Comparison of ENCODE assay signal across 17 cellular contexts in genomic region chr9:109868222-109868621, GRCh38.
DNase-seq lines count a peak whose midpoint lies in the region; ATAC-seq and TF ChIP-seq lines count a peak whose summit lies in the region.
"Had no signal": no experiment of that assay in that cellular context is flagged by ENCODE, and none has a peak within 500 bp of the region (broad histone marks: within the 10 kb centered on the region; RNA-seq: fewer than 3 reads in every experiment).

No MANE protein-coding gene starts in this region.

- no peaks in the 10 kb centered on the region for H3K36me3 Mint-ChIP-seq in effector memory CD8-positive, alpha-beta T cell (ENCODE audit: insufficient read depth)
- H3K36me3 Mint-ChIP-seq in T-helper 2 cell treated with Interferon-gamma antibody and Interleukin-4, amounts not matched to agents 5 μg/mL and 100 μg/mL, for 36 hours (ENCODE audit: low read depth): no peaks in the 10 kb centered on the region
- H3K36me3 Mint-ChIP-seq: stimulated activated memory B cell treated with anti-CD40 and anti-IgM and Interleukin-4, amounts not matched to agents 10 μg/mL and 1 μg/mL and 100 μg/mL, for 72 hours had no signal

- no peaks in the 10 kb centered on the region for H3K4me1 Mint-ChIP-seq in effector memory CD8-positive, alpha-beta T cell (ENCODE audit: low read depth in 2 of 2)
- no peaks in the 10 kb centered on the region for H3K4me1 Mint-ChIP-seq in T-helper 2 cell treated with Interferon-gamma antibody and Interleukin-4, amounts not matched to agents 5 μg/mL and 100 μg/mL, for 36 hours (ENCODE audit: low read depth)
- H3K4me1 Mint-ChIP-seq: activated B cell treated with CpG ODN at 0.5 μM for 24 hours had no signal

- peak overlapping the region; percentile 93 for H3K27ac ChIP-seq in caudate nucleus (ENCODE audit: low read depth, low read length)
- H3K27ac ChIP-seq in heart left ventricle: peak overlapping the region; percentile 66 to 94 (median 84)
- H3K27ac ChIP-seq: epithelial cell of prostate, lower lobe of right lung, skin epidermis had no signal

- peak; percentile 41 to 63 (median 48) for ATAC-seq in heart left ventricle
- ATAC-seq in effector memory CD8-positive, alpha-beta T cell (replicated peaks): no peak
- ATAC-seq: lower lobe of right lung; PC-3; stimulated activated memory B cell treated with anti-CD40 and anti-IgM and Interleukin-4, amounts not matched to agents 10 μg/mL and 1 μg/mL and 100 μg/mL, for 72 hours had no signal

- peaks cover 0 to 50% (median 14%) of the 10 kb centered on the region in 12 donors for H3K4me1 ChIP-seq in heart left ventricle
- H3K4me1 ChIP-seq: lower lobe of right lung had no signal

- 16 to 31% (median 22%) methylated on average over 4 of the region's 4 CpGs for WGBS in heart left ventricle, 4 donors

- peaks cover 9 to 32% of the 10 kb centered on the region in 2 donors for H3K27me3 Mint-ChIP-seq in effector memory CD8-positive, alpha-beta T cell
- peaks cover 37% of the 10 kb centered on the region for H3K27me3 Mint-ChIP-seq in T-helper 2 cell treated with Interferon-gamma antibody and Interleukin-4, amounts not matched to agents 5 μg/mL and 100 μg/mL, for 36 hours (ENCODE audit: low read depth)
- H3K27me3 Mint-ChIP-seq: stimulated activated memory B cell treated with anti-CD40 and anti-IgM and Interleukin-4, amounts not matched to agents 10 μg/mL and 1 μg/mL and 100 μg/mL, for 72 hours had no signal

- H3K36me3 ChIP-seq in heart left ventricle: no peaks in the 10 kb centered on the region
- H3K36me3 ChIP-seq: lower lobe of right lung had no signal

- H3K9me3 ChIP-seq in heart left ventricle: no peaks in the 10 kb centered on the region
- H3K9me3 ChIP-seq: lower lobe of right lung had no signal

- intact Hi-C loops in heart left ventricle (cut with DNase I): loop anchor here in 1 of 10 donors (2.0 kb wide), 1 partner anchor 13 kb away; no protein-coding TSS in a partner anchor

- no peak for TF ChIP-seq POLR2A in heart left ventricle (IDR thresholded peaks at IDR 0.05)

- H3K27me3 ChIP-seq in heart left ventricle: no peaks in the 10 kb centered on the region

- DNase-seq in EL: peak; percentile 3
- DNase-seq in caudate nucleus (lab: John Stamatoyannopoulos, UW): peak in 27 of 61 donors; percentile 5 to 85 (median 24)
- DNase-seq in heart left ventricle: no peak
- peak; percentile 22 for DNase-seq in occipital lobe (lab: John Stamatoyannopoulos, UW)
- no peak for DNase-seq in NCI-H1436 (lab: John Stamatoyannopoulos, UW)
- DNase-seq in effector memory CD8-positive, alpha-beta T cell: no peak
- DNase-seq in T-helper 2 cell treated with Interferon-gamma antibody and Interleukin-4, amounts not matched to agents 5 μg/mL and 100 μg/mL, for 36 hours (ENCODE audit: low spot score): no peak
- DNase-seq in 8988T: no peak
- DNase-seq: activated B cell treated with CpG ODN at 0.5 μM for 24 hours; activated naive CD4-positive, alpha-beta T cell treated with Interleukin-2 at 50 U/mL for 16 hours; lower lobe of right lung; NCI-H510A treated with DMSO at 0.1 percent for 48 hours; PC-3; SW 1271 had no signal

- H3K27ac Mint-ChIP-seq in effector memory CD8-positive, alpha-beta T cell: no peak overlapping the region
- H3K27ac Mint-ChIP-seq in T-helper 2 cell treated with Interferon-gamma antibody and Interleukin-4, amounts not matched to agents 5 μg/mL and 100 μg/mL, for 36 hours: no peak overlapping the region
- H3K27ac Mint-ChIP-seq: activated B cell treated with CpG ODN at 0.5 μM for 24 hours; stimulated activated memory B cell treated with anti-CD40 and anti-IgM and Interleukin-4, amounts not matched to agents 10 μg/mL and 1 μg/mL and 100 μg/mL, for 72 hours had no signal

- no peak for TF ChIP-seq CTCF in heart left ventricle (IDR thresholded peaks at IDR 0.05)

- no peak overlapping the region for H3K4me3 Mint-ChIP-seq in effector memory CD8-positive, alpha-beta T cell
- H3K4me3 Mint-ChIP-seq in T-helper 2 cell treated with Interferon-gamma antibody and Interleukin-4, amounts not matched to agents 5 μg/mL and 100 μg/mL, for 36 hours: no peak overlapping the region
- H3K4me3 Mint-ChIP-seq: activated B cell treated with CpG ODN at 0.5 μM for 24 hours; stimulated activated memory B cell treated with anti-CD40 and anti-IgM and Interleukin-4, amounts not matched to agents 10 μg/mL and 1 μg/mL and 100 μg/mL, for 72 hours had no signal

- H3K9me3 Mint-ChIP-seq in effector memory CD8-positive, alpha-beta T cell: no peaks in the 10 kb centered on the region
- H3K9me3 Mint-ChIP-seq in T-helper 2 cell treated with Interferon-gamma antibody and Interleukin-4, amounts not matched to agents 5 μg/mL and 100 μg/mL, for 36 hours: no peaks in the 10 kb centered on the region
- H3K9me3 Mint-ChIP-seq: activated B cell treated with CpG ODN at 0.5 μM for 24 hours; stimulated activated memory B cell treated with anti-CD40 and anti-IgM and Interleukin-4, amounts not matched to agents 10 μg/mL and 1 μg/mL and 100 μg/mL, for 72 hours had no signal

- peak overlapping the region in 8 of 12 donors; percentile 20 to 45 (median 36) for H3K4me3 ChIP-seq in heart left ventricle
- H3K4me3 ChIP-seq: lower lobe of right lung, skin epidermis had no signal

Comparison
In these comparisons a context has a peak if more than half of its experiments do, and no peak if none do; other contexts are left out.
1. DNase-seq: peak in EL (single experiment) and occipital lobe (single experiment); none in heart left ventricle (0 of 5), NCI-H1436 (single experiment), effector memory CD8-positive, alpha-beta T cell (0 of 3), T-helper 2 cell treated with Interferon-gamma antibody and Interleukin-4, amounts not matched to agents 5 μg/mL and 100 μg/mL, for 36 hours (single experiment) and 8988T (single experiment).